ENCODE assay signal across 24 cellular contexts in genomic region chr10:63229192-63229591, GRCh38.
"Had no signal": no experiment of that assay in that cellular context is flagged by ENCODE, and none has a peak within 500 bp of the region (broad histone marks: within the 10 kb centered on the region; RNA-seq: fewer than 3 reads in every experiment).

No MANE protein-coding gene starts in this region.

- DNase-seq: activated CD4-positive, alpha-beta T cell treated with anti-CD3 and anti-CD28 coated beads, Interleukin-2, amount 50 U/mL, for 48 hours; activated naive CD4-positive, alpha-beta T cell treated with Interleukin-2 at 50 U/mL for 16 hours; activated T-cell treated with anti-CD3 and anti-CD28 coated beads, Interleukin-2, amount 50 U/mL, for 48 hours; anterior cingulate cortex; body of pancreas; caudate nucleus; dermis blood vessel endothelial cell; effector CD8-positive, alpha-beta T cell; foreskin keratinocyte; immature natural killer cell; kidney glomerular epithelial cell; left lung; naive B cell; retina; sigmoid colon; spleen; stimulated activated CD4-positive, alpha-beta T cell treated with anti-CD3 and anti-CD28 coated beads, Interleukin-4, amount 100 ng/mL, for 1 hour; stimulated activated naive CD4-positive, alpha-beta T cell treated with Interleukin-2 at 50 U/mL for 16 hours; upper lobe of left lung had no signal

- H3K4me1 Mint-ChIP-seq: neural progenitor cell had no signal

- H3K27me3 ChIP-seq: body of pancreas, foreskin keratinocyte, hepatocyte, left lung, neural progenitor cell, sigmoid colon, spleen, upper lobe of left lung had no signal

- H3K36me3 Mint-ChIP-seq: immature natural killer cell had no signal

- H3K4me3 Mint-ChIP-seq: immature natural killer cell; neural progenitor cell; T-helper 2 cell treated with Interferon-gamma antibody and Interleukin-4, amounts not matched to agents 5 μg/mL and 100 μg/mL, for 36 hours had no signal

- H3K27ac ChIP-seq: body of pancreas, foreskin keratinocyte, hepatocyte, left lung, neural progenitor cell, sigmoid colon, upper lobe of left lung had no signal

- H3K4me3 ChIP-seq: body of pancreas, hepatocyte, left lung, lung, neural progenitor cell, sigmoid colon, spleen, upper lobe of left lung had no signal

- H3K4me1 ChIP-seq: neural progenitor cell had no signal

- H3K9me3 Mint-ChIP-seq: immature natural killer cell; naive B cell; neural progenitor cell; T-helper 2 cell treated with Interferon-gamma antibody and Interleukin-4, amounts not matched to agents 5 μg/mL and 100 μg/mL, for 36 hours had no signal

- H3K36me3 ChIP-seq: left lung, neural progenitor cell, sigmoid colon, upper lobe of left lung had no signal

- H3K9me3 ChIP-seq: body of pancreas, left lung, sigmoid colon, spleen, upper lobe of left lung had no signal

- H3K27ac Mint-ChIP-seq: immature natural killer cell; neural progenitor cell; progenitor cell of endocrine pancreas; T-helper 2 cell treated with Interferon-gamma antibody and Interleukin-4, amounts not matched to agents 5 μg/mL and 100 μg/mL, for 36 hours had no signal

- H3K27me3 Mint-ChIP-seq: naive B cell, progenitor cell of endocrine pancreas had no signal
